16 cellular contexts compared by ENCODE assay signal in the genomic region with DNA sequence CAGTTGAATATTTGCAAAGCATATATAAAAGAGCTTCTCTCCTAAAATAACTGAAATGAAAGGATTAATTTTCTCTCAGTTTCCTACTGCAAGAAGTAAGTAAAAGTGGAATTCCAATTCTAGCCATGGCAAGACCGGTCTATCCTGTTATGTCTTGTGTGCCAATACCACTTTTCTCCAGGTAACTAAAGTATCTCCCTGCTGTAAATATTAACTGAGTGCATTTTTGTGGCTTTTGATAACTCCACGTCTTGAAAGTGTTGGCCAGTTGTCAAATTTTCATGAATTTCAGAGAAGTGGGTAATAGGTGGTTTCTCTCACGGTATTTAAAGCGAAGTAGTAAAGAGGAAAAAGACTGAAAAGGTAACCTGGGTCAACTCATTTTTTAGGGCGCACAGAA.
DNase-seq lines count a peak whose midpoint lies in the region; ATAC-seq, FAIRE-seq and TF ChIP-seq lines count a peak whose summit lies in the region.
"Had no signal": no experiment of that assay in that cellular context is flagged by ENCODE, and none has a peak within 500 bp of the region (broad histone marks: within the 10 kb centered on the region; RNA-seq: fewer than 3 reads in every experiment).

No MANE protein-coding gene starts in this region.

- no peaks in the 10 kb centered on the region for H3K9me2 ChIP-seq in PC-9 (ENCODE audit: insufficient read depth)

- peak overlapping the region; percentile 95 for H3K27ac ChIP-seq in PC-9
- H3K27ac ChIP-seq in keratinocyte (ENCODE audit: control insufficient read depth, insufficient read depth, low read length) = peak overlapping the region; percentile 86
- H3K27ac ChIP-seq in smooth muscle cell (ENCODE audit: low read depth) = peak overlapping the region; percentile 88
- H3K27ac ChIP-seq: coronary artery, spleen, WERI-Rb-1 had no signal

- H3K27me3 ChIP-seq in PC-9 (ENCODE audit: insufficient read depth, low read depth) = no peaks in the 10 kb centered on the region
- no peaks in the 10 kb centered on the region for H3K27me3 ChIP-seq in keratinocyte (ENCODE audit: control insufficient read depth, extremely low read depth, insufficient read depth, low read length)
- H3K27me3 ChIP-seq in smooth muscle cell (ENCODE audit: low read depth) = no peaks in the 10 kb centered on the region
- H3K27me3 ChIP-seq: spleen had no signal

- TF ChIP-seq CTCF in PC-9 (conservative IDR thresholded peaks at IDR 0.05) (no peak), keratinocyte (optimal IDR thresholded peaks at IDR 0.05 in 1 of 3, IDR thresholded peaks at IDR 0.05 in 1 of 3, conservative IDR thresholded peaks at IDR 0.05 in 1 of 3; ENCODE audit: extremely low read depth in 1 of 3, insufficient read depth in 2 of 3, low read length in 3 of 3) (no peak), smooth muscle cell (IDR thresholded peaks at IDR 0.05; ENCODE audit: borderline replicate concordance, insufficient read depth, poor library complexity, severe bottlenecking) (no peak)

- peaks cover 91% of the 10 kb centered on the region for H3K79me2 ChIP-seq in PC-9 (ENCODE audit: low read depth)
- H3K79me2 ChIP-seq in keratinocyte (ENCODE audit: control insufficient read depth, insufficient read depth, low read length) = peaks cover 82% of the 10 kb centered on the region
- H3K79me2 ChIP-seq in smooth muscle cell (ENCODE audit: low read depth) = no peaks in the 10 kb centered on the region

- H3K4me3 ChIP-seq in PC-9 (peak overlapping the region; percentile 47; the same call in 1 of the 2 replicates), keratinocyte (ENCODE audit: control insufficient read depth in 2 of 3, extremely low read depth in 1 of 3, insufficient read depth in 2 of 3, low read depth in 1 of 3, low read length in 3 of 3) (peak overlapping the region in 2 of 3 experiments; percentile 22 to 53), smooth muscle cell (no peak overlapping the region)
- H3K4me3 ChIP-seq: coronary artery, spleen had no signal

- peak overlapping the region; percentile 70 for H3K9ac ChIP-seq in keratinocyte (ENCODE audit: control insufficient read depth, extremely low read depth, insufficient read depth, low read length)
- H3K9ac ChIP-seq in smooth muscle cell (ENCODE audit: low read depth) = peak overlapping the region; percentile 73

- POLR2A ChIA-PET in PC-9 (lab: Charles Lee; ENCODE audit: unreplicated experiment) = interaction anchor here (0.7 kb wide), 1 partner anchor 48 kb away, joined by 6 read pairs; no protein-coding TSS in a partner anchor

- H3K4me1 ChIP-seq in PC-9 (replicated peaks; ENCODE audit: insufficient read depth) (peaks cover 65% of the 10 kb centered on the region), keratinocyte (ENCODE audit: control insufficient read depth, extremely low read depth, insufficient read depth, low read length) (peaks cover 43% of the 10 kb centered on the region), smooth muscle cell (ENCODE audit: low read depth) (no peaks in the 10 kb centered on the region)
- H3K4me1 ChIP-seq: spleen had no signal

- 78% methylated on average over 5 of the region's 5 CpGs for WGBS in smooth muscle cell (ENCODE audit: low lambda C conversion rate)

- no peaks in the 10 kb centered on the region for H3K9me3 ChIP-seq in PC-9 (ENCODE audit: insufficient read depth, low read depth)
- no peaks in the 10 kb centered on the region for H3K9me3 ChIP-seq in keratinocyte (ENCODE audit: control insufficient read depth, low read depth, low read length)
- no peaks in the 10 kb centered on the region for H3K9me3 ChIP-seq in smooth muscle cell (replicated peaks; ENCODE audit: low read depth)
- H3K9me3 ChIP-seq: spleen had no signal

- peak; percentile 98 for DNase-seq in DMS79 treated with DMSO at 0.1 percent for 48 hours (lab: John Stamatoyannopoulos, UW)
- DNase-seq in PC-9 = peak; percentile 43 to 98
- no peak for DNase-seq in keratinocyte (ENCODE audit: low read depth, low spot score)
- no peak for DNase-seq in smooth muscle cell (lab: John Stamatoyannopoulos, UW; ENCODE audit: unreplicated experiment)
- DNase-seq in NCI-H345 (lab: John Stamatoyannopoulos, UW) = no peak
- DNase-seq: activated CD8-positive, alpha-beta T cell treated with anti-CD3 and anti-CD28 coated beads, Interleukin-2, amount 10 ng/mL, durations not matched to agents 7 days and 5 days; amniotic stem cell; DND-41; immature natural killer cell; NCI-H187; spleen; WERI-Rb-1 had no signal

- no peak overlapping the region for H2AFZ ChIP-seq in PC-9
- no peak overlapping the region for H2AFZ ChIP-seq in keratinocyte (ENCODE audit: control insufficient read depth, low read length)
- no peak overlapping the region for H2AFZ ChIP-seq in smooth muscle cell (ENCODE audit: low read depth)

- peaks cover 43% of the 10 kb centered on the region for H3F3A ChIP-seq in PC-9 (ENCODE audit: insufficient read depth, low read depth)
- peaks cover 4% of the 10 kb centered on the region for H3F3A ChIP-seq in smooth muscle cell (ENCODE audit: low read depth)

- no TSS peak for BruUV-seq in PC-9 (replicated peaks; lab: Mats Ljungman, UMichigan)

- ATAC-seq in GM18909 (IDR thresholded peaks at IDR 0.05; ENCODE audit: poor library complexity, unreplicated experiment) = no peak
- ATAC-seq in HG02571 (IDR thresholded peaks at IDR 0.05; ENCODE audit: unreplicated experiment) = no peak
- ATAC-seq: activated CD8-positive, alpha-beta T cell treated with anti-CD3 and anti-CD28 coated beads, Interleukin-2, amount 10 ng/mL, durations not matched to agents 7 days and 5 days; activated T-helper 17 cell treated with anti-CD3 and anti-CD28 coated beads, Interleukin-2, amount 50 U/mL, for 72 hours had no signal

- intact Hi-C loops in PC-9 (cut with micrococcal nuclease; ENCODE audit: unreplicated experiment) = loop anchor here (1.0 to 10.0 kb wide), 5 partner anchors 40 to 133 kb away; no protein-coding TSS in a partner anchor

- CTCF ChIA-PET in PC-9 (lab: Charles Lee) = interaction anchor here (0.6 kb wide), 2 partner anchors 85 to 534 kb away, joined by 3 to 5 read pairs; no protein-coding TSS in a partner anchor

- H3K4me2 ChIP-seq in PC-9 (peak overlapping the region; percentile 94), keratinocyte (ENCODE audit: control insufficient read depth, extremely low read depth, insufficient read depth, low read depth, low read length) (peak overlapping the region; percentile 85), smooth muscle cell (peak overlapping the region; percentile 12)

- dilution Hi-C loops in keratinocyte (cut with MboI; ENCODE audit: extremely low pct_ligation_motif_present, low sequenced_read_pairs) = no loop called here

- peak; percentile 91 for FAIRE-seq in keratinocyte (lab: Jason Lieb, UNC)

- H3K9me1 ChIP-seq in keratinocyte (ENCODE audit: control insufficient read depth, extremely low read depth, insufficient read depth, low read length) = peaks cover 3% of the 10 kb centered on the region

- 0 out of 2 replicates have a peak, but pooled peaks cover 3% of the 10 kb centered on the region for H4K20me1 ChIP-seq in PC-9 (ENCODE audit: insufficient read depth)
- no peaks in the 10 kb centered on the region for H4K20me1 ChIP-seq in keratinocyte (ENCODE audit: control insufficient read depth, extremely low read depth, insufficient read depth, low read length)
- no peaks in the 10 kb centered on the region for H4K20me1 ChIP-seq in smooth muscle cell (ENCODE audit: low read depth)

- H3K36me3 ChIP-seq in PC-9 (ENCODE audit: low read depth) (0 out of 2 replicates have a peak, but pooled peaks cover 7% of the 10 kb centered on the region), keratinocyte (ENCODE audit: control insufficient read depth in 2 of 2, extremely low read depth in 1 of 2, insufficient read depth in 2 of 2, low read length in 2 of 2) (peaks cover 6 to 7% of the 10 kb centered on the region in 2 experiments), smooth muscle cell (ENCODE audit: low read depth) (no peaks in the 10 kb centered on the region)
- H3K36me3 ChIP-seq: spleen, WERI-Rb-1 had no signal

Comparison
In these comparisons a context has a peak if more than half of its experiments do, and no peak if none do; other contexts are left out.
1. DNase-seq: peak in DMS79 treated with DMSO at 0.1 percent for 48 hours (single experiment) and PC-9 (2 of 2); none in keratinocyte (single experiment), smooth muscle cell (single experiment) and NCI-H345 (single experiment).
2. H3K4me2 ChIP-seq: peak in every context shown above with its lines; median percentile 94 in PC-9; 85 in keratinocyte; 12 in smooth muscle cell.
3. Peak in every context shown above with its lines, with median percentiles within 50 percentile points of each other: H3K27ac ChIP-seq.